In genomic region chr10:85547460-85548023, GRCh38 we compare ENCODE assay signal across 21 cellular contexts.
DNase-seq lines count a peak whose midpoint lies in the region; ATAC-seq and TF ChIP-seq lines count a peak whose summit lies in the region.
"Had no signal": no experiment of that assay in that cellular context is flagged by ENCODE, and none has a peak within 500 bp of the region (broad histone marks: within the 10 kb centered on the region; RNA-seq: fewer than 3 reads in every experiment).

No MANE protein-coding gene starts in this region.

- no CpG with 5 or more reads among the region's 1 CpG for WGBS in right lobe of liver (ENCODE audit: insufficient coverage, low coverage, low lambda C conversion rate, missing lambda C conversion rate)

- DNase-seq in SJSA1 (ENCODE audit: low read depth in 1 of 2, low spot score in 2 of 2), result peak in 1 of 2 experiments; percentile 45
- DNase-seq in mesothelial cell of epicardium (ENCODE audit: low spot score in 2 of 2, unreplicated experiment in 2 of 2), result no peak
- no peak for DNase-seq in NCI-H2171 (lab: John Stamatoyannopoulos, UW)
- DNase-seq in right lobe of liver, result no peak
- no peak for DNase-seq in occipital lobe (lab: John Stamatoyannopoulos, UW)
- no peak for DNase-seq in DMS79 treated with DMSO at 0.1 percent for 48 hours (lab: John Stamatoyannopoulos, UW)
- DNase-seq: activated CD8-positive, alpha-beta memory T cell treated with anti-CD3 and anti-CD28 coated beads, Interleukin-2, amount 10 ng/mL, durations not matched to agents 7 days and 5 days; islet precursor cell; MV-4-11; stimulated activated CD8-positive, alpha-beta memory T cell treated with anti-CD3 and anti-CD28 coated beads, Interleukin-4, amount 100 ng/mL, for 48 hours; stomach had no signal

- H3K27me3 Mint-ChIP-seq in mesothelial cell of epicardium (ENCODE audit: low read depth), result no peaks in the 10 kb centered on the region
- H3K27me3 Mint-ChIP-seq: progenitor cell of endocrine pancreas had no signal

- peak overlapping the region; percentile 52 for H3K27ac ChIP-seq in SJSA1
- no peak overlapping the region for H3K27ac ChIP-seq in right lobe of liver
- H3K27ac ChIP-seq: RWPE1, SK-N-MC, stomach, tibial nerve had no signal

- no peaks in the 10 kb centered on the region for H3K36me3 ChIP-seq in SJSA1
- H3K36me3 ChIP-seq in right lobe of liver, result no peaks in the 10 kb centered on the region
- H3K36me3 ChIP-seq: stomach, tibial nerve had no signal

- H3K4me3 Mint-ChIP-seq in mesothelial cell of epicardium, result no peak overlapping the region
- H3K4me3 Mint-ChIP-seq: activated CD8-positive, alpha-beta memory T cell treated with anti-CD3 and anti-CD28 coated beads, Interleukin-2, amount 10 ng/mL, durations not matched to agents 7 days and 5 days; activated naive CD4-positive, alpha-beta T cell treated with anti-CD3 and anti-CD28 coated beads, Interleukin-2, amount 50 U/mL, for 24 hours; activated T-helper 1 cell treated with anti-CD3 and anti-CD28 coated beads, Interleukin-12 subunit alpha, Interleukin-12 subunit beta, Interleukin-2, Interleukin-4 antibody, amounts not matched to agents 30 ng/mL and 10 ng/mL and 1 ng/mL, durations not matched to agents 14 hours and 24 hours and 36 hours; CD4-positive, alpha-beta T cell; T-helper 17 cell had no signal

- ATAC-seq in GM21381 (IDR thresholded peaks at IDR 0.05; ENCODE audit: unreplicated experiment), result peak; percentile 15
- ATAC-seq in HG02610 (IDR thresholded peaks at IDR 0.05; ENCODE audit: unreplicated experiment), result peak; percentile 18
- no peak for ATAC-seq in right lobe of liver
- ATAC-seq: activated CD8-positive, alpha-beta memory T cell treated with anti-CD3 and anti-CD28 coated beads, Interleukin-2, amount 10 ng/mL, durations not matched to agents 7 days and 5 days; T-helper 17 cell had no signal

- intact Hi-C loops in right lobe of liver (cut with DNase I), result no loop called here

- no peak overlapping the region for H3K4me3 ChIP-seq in SJSA1
- no peak overlapping the region for H3K4me3 ChIP-seq in right lobe of liver
- H3K4me3 ChIP-seq: SK-N-MC, stomach, tibial nerve had no signal

- H3K9me3 ChIP-seq in SJSA1 (replicated peaks), result 0 out of 2 replicates have a peak, but pooled peaks cover 4% of the 10 kb centered on the region
- H3K9me3 ChIP-seq in right lobe of liver, result no peaks in the 10 kb centered on the region
- H3K9me3 ChIP-seq: stomach, tibial nerve had no signal

- TF ChIP-seq CTCF in mesothelial cell of epicardium (IDR thresholded peaks at IDR 0.05; ENCODE audit: unreplicated experiment) (no peak), right lobe of liver (IDR thresholded peaks at IDR 0.05) (no peak)

- peaks cover 4% of the 10 kb centered on the region for H3K9me3 Mint-ChIP-seq in mesothelial cell of epicardium
- H3K9me3 Mint-ChIP-seq: activated naive CD4-positive, alpha-beta T cell treated with anti-CD3 and anti-CD28 coated beads, Interleukin-2, amount 50 U/mL, for 24 hours; activated T-helper 1 cell treated with anti-CD3 and anti-CD28 coated beads, Interleukin-12 subunit alpha, Interleukin-12 subunit beta, Interleukin-2, Interleukin-4 antibody, amounts not matched to agents 30 ng/mL and 10 ng/mL and 1 ng/mL, durations not matched to agents 14 hours and 24 hours and 36 hours; CD4-positive, alpha-beta T cell had no signal

- peaks cover 29% of the 10 kb centered on the region for H3K4me1 Mint-ChIP-seq in mesothelial cell of epicardium
- H3K4me1 Mint-ChIP-seq: activated CD8-positive, alpha-beta memory T cell treated with anti-CD3 and anti-CD28 coated beads, Interleukin-2, amount 10 ng/mL, durations not matched to agents 7 days and 5 days; activated naive CD4-positive, alpha-beta T cell treated with anti-CD3 and anti-CD28 coated beads, Interleukin-2, amount 50 U/mL, for 24 hours had no signal

- H3K27me3 ChIP-seq in SJSA1 (replicated peaks) (no peaks in the 10 kb centered on the region), right lobe of liver (no peaks in the 10 kb centered on the region)
- H3K27me3 ChIP-seq: stomach, tibial nerve had no signal

- no peaks in the 10 kb centered on the region for H3K36me3 Mint-ChIP-seq in mesothelial cell of epicardium
- H3K36me3 Mint-ChIP-seq: activated CD8-positive, alpha-beta memory T cell treated with anti-CD3 and anti-CD28 coated beads, Interleukin-2, amount 10 ng/mL, durations not matched to agents 7 days and 5 days; activated naive CD4-positive, alpha-beta T cell treated with anti-CD3 and anti-CD28 coated beads, Interleukin-2, amount 50 U/mL, for 24 hours had no signal

- H3K4me1 ChIP-seq in SJSA1 (replicated peaks) (peaks cover 53% of the 10 kb centered on the region), right lobe of liver (no peaks in the 10 kb centered on the region)
- H3K4me1 ChIP-seq: stomach had no signal

- H3K27ac Mint-ChIP-seq in mesothelial cell of epicardium, result peak overlapping the region; percentile 39
- H3K27ac Mint-ChIP-seq: activated CD8-positive, alpha-beta memory T cell treated with anti-CD3 and anti-CD28 coated beads, Interleukin-2, amount 10 ng/mL, durations not matched to agents 7 days and 5 days; activated naive CD4-positive, alpha-beta T cell treated with anti-CD3 and anti-CD28 coated beads, Interleukin-2, amount 50 U/mL, for 24 hours; activated T-helper 1 cell treated with anti-CD3 and anti-CD28 coated beads, Interleukin-12 subunit alpha, Interleukin-12 subunit beta, Interleukin-2, Interleukin-4 antibody, amounts not matched to agents 30 ng/mL and 10 ng/mL and 1 ng/mL, durations not matched to agents 14 hours and 24 hours and 36 hours; CD4-positive, alpha-beta T cell; T-helper 17 cell had no signal

- TF ChIP-seq POLR2A in right lobe of liver (IDR thresholded peaks at IDR 0.05), result no peak

Comparison
In these comparisons a context has a peak if more than half of its experiments do, and no peak if none do; other contexts are left out.
1. ATAC-seq: peak in GM21381 (single experiment) and HG02610 (single experiment); none in right lobe of liver (0 of 4).